ENCODE assay signal across 20 cellular contexts in the genomic region with DNA sequence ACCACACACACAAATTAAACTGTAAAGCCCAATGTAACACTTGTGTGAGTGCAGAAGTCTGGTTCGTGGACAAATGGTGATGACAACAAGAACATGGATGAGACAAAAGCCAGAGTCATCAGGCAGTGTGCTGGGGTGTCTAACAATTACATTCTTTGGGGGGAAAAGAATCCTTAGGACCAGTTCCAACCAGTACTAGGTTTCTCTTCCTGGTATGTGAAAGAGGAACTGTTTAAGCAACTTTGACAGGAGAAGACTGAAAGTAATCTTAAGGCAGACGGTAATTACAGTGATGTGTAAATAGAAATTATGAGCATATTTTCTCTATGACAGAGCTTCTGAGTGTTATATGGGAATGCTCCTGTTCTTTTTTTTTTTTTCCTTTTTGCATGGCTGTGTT.
DNase-seq lines count a peak whose midpoint lies in the region; FAIRE-seq and TF ChIP-seq lines count a peak whose summit lies in the region.
"Had no signal": no experiment of that assay in that cellular context is flagged by ENCODE, and none has a peak within 500 bp of the region (broad histone marks: within the 10 kb centered on the region; RNA-seq: fewer than 3 reads in every experiment).

No MANE protein-coding gene starts in this region.

- peak overlapping the region; percentile 45 to 63 (median 59) for H3K27ac ChIP-seq in sigmoid colon
- H3K27ac ChIP-seq in kidney (ENCODE audit: low read depth in 2 of 2, low read length in 2 of 2): no peak overlapping the region
- no peak overlapping the region for H3K27ac ChIP-seq in caudate nucleus (ENCODE audit: low read depth, low read length)

- H3K36me3 ChIP-seq in sigmoid colon (peaks cover 0 to 13% (median 0%) of the 10 kb centered on the region in 4 donors), kidney (ENCODE audit: control insufficient read depth in 1 of 2, insufficient read depth in 2 of 2, low read length in 2 of 2) (no peaks in the 10 kb centered on the region)

- no peaks in the 10 kb centered on the region for H3K36me3 Mint-ChIP-seq in immature natural killer cell
- H3K36me3 Mint-ChIP-seq: naive thymus-derived CD8-positive, alpha-beta T cell had no signal

- DNase-seq in GM04504 (ENCODE audit: low read depth) (peak; percentile 64), SKM-1 (lab: John Stamatoyannopoulos, UW; ENCODE audit: unreplicated experiment) (peak; percentile 10), fibroblast of the aortic adventitia (ENCODE audit: low read depth) (peak; percentile 28), sigmoid colon (no peak), kidney (no peak), caudate nucleus (lab: John Stamatoyannopoulos, UW) (no peak), Ammon's horn (ENCODE audit: low spot score) (no peak), immature natural killer cell (no peak)
- DNase-seq: activated CD4-positive, alpha-beta T cell treated with anti-CD3 and anti-CD28 coated beads, Interleukin-2, amount 50 U/mL, for 48 hours; activated effector memory CD4-positive, alpha-beta T cell treated with anti-CD3 and anti-CD28 coated beads, Interleukin-2, amount 50 U/mL, for 16 hours; DND-41; naive thymus-derived CD8-positive, alpha-beta T cell; NCI-H187; NK-92 treated with Interleukin-12 subunit alpha and Interleukin-12 subunit beta, amount 100 ng/mL, for 24 hours; stimulated activated CD4-positive, alpha-beta T cell treated with anti-CD3 and anti-CD28 coated beads, Interleukin-12 subunit alpha, Interleukin-12 subunit beta, amount 100 ng/mL, for 4 hours had no signal

- H3K4me3 Mint-ChIP-seq in immature natural killer cell: no peak overlapping the region
- H3K4me3 Mint-ChIP-seq: central memory CD8-positive, alpha-beta T cell; T-helper 1 cell treated with Interleukin-12 subunit alpha and Interleukin-12 subunit beta and Interleukin-4 antibody, amounts not matched to agents 30 μg/mL and 1 μg/mL, for 36 hours; type B pancreatic cell had no signal

- WGBS in sigmoid colon, 2 donors: 21 to 46% methylated on average over 2 of the region's 2 CpGs

- no peak for TF ChIP-seq CTCF in fibroblast of the aortic adventitia (IDR thresholded peaks at IDR 0.05; ENCODE audit: insufficient read depth, low read length)
- TF ChIP-seq CTCF in sigmoid colon (IDR thresholded peaks at IDR 0.05): no peak
- TF ChIP-seq CTCF in kidney (IDR thresholded peaks at IDR 0.05; ENCODE audit: borderline replicate concordance, extremely low read depth, insufficient read depth): no peak

- H3K4me1 Mint-ChIP-seq in immature natural killer cell: no peaks in the 10 kb centered on the region
- H3K4me1 Mint-ChIP-seq: central memory CD8-positive, alpha-beta T cell had no signal

- peak in 1 of 4 donors; percentile 65 for TF ChIP-seq EP300 in sigmoid colon (IDR thresholded peaks at IDR 0.05)

- H3K9me3 ChIP-seq in sigmoid colon (no peaks in the 10 kb centered on the region), kidney (ENCODE audit: control insufficient read depth in 1 of 2, low read length in 2 of 2) (no peaks in the 10 kb centered on the region)

- intact Hi-C loops in sigmoid colon (cut with DNase I) (no loop called here), kidney (cut with DNase I) (no loop called here)

- H3K9me3 Mint-ChIP-seq in immature natural killer cell: no peaks in the 10 kb centered on the region
- H3K9me3 Mint-ChIP-seq: central memory CD8-positive, alpha-beta T cell; IgD-negative memory B cell; naive thymus-derived CD8-positive, alpha-beta T cell; T-helper 1 cell treated with Interleukin-12 subunit alpha and Interleukin-12 subunit beta and Interleukin-4 antibody, amounts not matched to agents 30 μg/mL and 1 μg/mL, for 36 hours; type B pancreatic cell had no signal

- FAIRE-seq in kidney (lab: Jason Lieb, UNC): no peak
- FAIRE-seq: GM18507 had no signal

- H3K27me3 Mint-ChIP-seq in immature natural killer cell (ENCODE audit: low read depth in 3 of 3): peaks cover 0 to 6% (median 2%) of the 10 kb centered on the region in 3 donors
- H3K27me3 Mint-ChIP-seq: central memory CD8-positive, alpha-beta T cell; IgD-negative memory B cell; naive thymus-derived CD8-positive, alpha-beta T cell had no signal

- H3K9ac ChIP-seq in kidney (ENCODE audit: low read length in 2 of 2): no peak overlapping the region

- H3K4me1 ChIP-seq in sigmoid colon (peaks cover 0 to 44% (median 40%) of the 10 kb centered on the region in 4 donors), kidney (ENCODE audit: control insufficient read depth in 1 of 2, insufficient read depth in 1 of 2, low read depth in 1 of 2, low read length in 2 of 2) (no peaks in the 10 kb centered on the region)

- no peak overlapping the region for H3K27ac Mint-ChIP-seq in immature natural killer cell
- H3K27ac Mint-ChIP-seq: naive thymus-derived CD8-positive, alpha-beta T cell; T-helper 1 cell treated with Interleukin-12 subunit alpha and Interleukin-12 subunit beta and Interleukin-4 antibody, amounts not matched to agents 30 μg/mL and 1 μg/mL, for 36 hours had no signal

- no peak for TF ChIP-seq POLR2A in sigmoid colon (IDR thresholded peaks at IDR 0.05)

- no peaks in the 10 kb centered on the region for H3K27me3 ChIP-seq in sigmoid colon

- H3K4me3 ChIP-seq in fibroblast of the aortic adventitia (ENCODE audit: low read depth, low read length) (no peak overlapping the region), sigmoid colon (no peak overlapping the region), kidney (ENCODE audit: low read length in 2 of 2) (no peak overlapping the region)

Comparison
In these comparisons a context has a peak if more than half of its experiments do, and no peak if none do; other contexts are left out.
1. DNase-seq: peak in GM04504 (single experiment), SKM-1 (single experiment) and fibroblast of the aortic adventitia (single experiment); none in sigmoid colon (single experiment), kidney (single experiment), caudate nucleus (0 of 61), Ammon's horn (single experiment) and immature natural killer cell (0 of 3).
2. H3K27ac ChIP-seq: peak in sigmoid colon (4 of 4); none in kidney (0 of 2) and caudate nucleus (single experiment).